In genomic region chr1:1195726-1196125, GRCh38 we compare ENCODE assay signal across 4 cellular contexts. TPM values are rescaled to one million over a fixed set of nuclear protein-coding genes. Genes with fewer than 3 reads are reported as not detected.
"Had no signal": no experiment of that assay in that cellular context is flagged by ENCODE, and none has a peak within 500 bp of the region (broad histone marks: within the 10 kb centered on the region; RNA-seq: fewer than 3 reads in every experiment).

No MANE protein-coding gene starts in this region.

RNA-seq across cellular contexts. Expression of gene TNFRSF18, which starts 10.7 kb away (rescaled TPM):
- total RNA-seq: M059J, SJSA1 had no signal

RNA-seq across cellular contexts. Expression of gene TNFRSF4, which starts 18.2 kb away (rescaled TPM):
- total RNA-seq: M059J, SJSA1 had no signal
- polyA plus RNA-seq: SK-N-SH had no signal

RNA-seq across cellular contexts. Expression of gene TTLL10, which starts 22.0 kb away (rescaled TPM):
- total RNA-seq: K562, M059J, SJSA1 had no signal
- polyA plus RNA-seq: K562, SK-N-SH had no signal
